21 cellular contexts compared by ENCODE assay signal in genomic region chr19:42567567-42567966, GRCh38. TPM values are rescaled to one million over a fixed set of nuclear protein-coding genes. Genes with fewer than 3 reads are reported as not detected.
A peak's percentile ranks its signal among the peaks of the same experiment; 100 is the strongest.
DNase-seq lines count a peak whose midpoint lies in the region; ATAC-seq, FAIRE-seq and TF ChIP-seq lines count a peak whose summit lies in the region.
"Had no signal": no experiment of that assay in that cellular context is flagged by ENCODE, and none has a peak within 500 bp of the region (broad histone marks: within the 10 kb centered on the region; RNA-seq: fewer than 3 reads in every experiment).

No MANE protein-coding gene starts in this region.

- no peaks in the 10 kb centered on the region for H3K79me2 ChIP-seq in HepG2 (ENCODE audit: insufficient read depth, low read length)

- POLR2A ChIA-PET in HepG2 (lab: Yijun Ruan, JAX) (no interaction called here), activated B cell treated with CpG ODN at 0.5 μM for 24 hours (lab: Charles Lee) (interaction anchor here (1.0 kb wide), 1 partner anchor 202 kb away, joined by 7 read pairs; no protein-coding TSS in a partner anchor)

- CTCF ChIA-PET in HepG2 (lab: Yijun Ruan, JAX; ENCODE audit: low intra/inter-chr PET ratio, low total read pairs) (interaction anchor here (1.1 to 2.5 kb wide), 2 partner anchors 29 to 116 kb away, joined by 4 to 5 read pairs; no protein-coding TSS in a partner anchor), activated B cell treated with CpG ODN at 0.5 μM for 24 hours (lab: Charles Lee) (interaction anchor here (2.1 to 7.2 kb wide), 2 partner anchors 29 to 117 kb away, joined by 6 to 67 read pairs; partner anchors contain the start of gene CEACAM8)

- H3K36me3 ChIP-seq in HepG2 (replicated peaks in 1 of 2; ENCODE audit: control insufficient read depth in 1 of 2, insufficient read depth in 2 of 2, low read length in 2 of 2) = no peaks in the 10 kb centered on the region
- no peaks in the 10 kb centered on the region for H3K36me3 ChIP-seq in right lobe of liver
- H3K36me3 ChIP-seq in spleen = no peaks in the 10 kb centered on the region
- H3K36me3 ChIP-seq in vagina = no peaks in the 10 kb centered on the region
- H3K36me3 ChIP-seq: HAP-1, SJCRH30 had no signal

- H3K27ac ChIP-seq in HepG2 (ENCODE audit: extremely low read length, insufficient read depth, low read length) (no peak overlapping the region), right lobe of liver (no peak overlapping the region), spleen (peak overlapping the region in 5 of 8 donors; percentile 43 to 58 (median 47)), vagina (no peak overlapping the region)
- H3K27ac ChIP-seq: 22Rv1, PC-9, SJCRH30 had no signal

- no peak for TF ChIP-seq RAD21 in HepG2 (CRISPR knock-in tag; IDR thresholded peaks at IDR 0.05)

- H3K9me3 ChIP-seq in HepG2 (ENCODE audit: low read length) (no peaks in the 10 kb centered on the region), right lobe of liver (no peaks in the 10 kb centered on the region), spleen (no peaks in the 10 kb centered on the region), vagina (no peaks in the 10 kb centered on the region)
- H3K9me3 ChIP-seq: Caco-2, HAP-1, SJCRH30 had no signal

- TF ChIP-seq CTCF in HepG2 (CRISPR knock-in tag; IDR thresholded peaks at IDR 0.05) (no peak), right lobe of liver (IDR thresholded peaks at IDR 0.05) (no peak), activated B cell treated with CpG ODN at 0.5 μM for 24 hours (IDR thresholded peaks at IDR 0.05) (no peak), spleen (IDR thresholded peaks at IDR 0.05 in 8 of 11, conservative IDR thresholded peaks at IDR 0.05 in 3 of 11) (no peak), glutamatergic neuron (IDR thresholded peaks at IDR 0.05; ENCODE audit: partially characterized antibody, unreplicated experiment) (no peak), vagina (IDR thresholded peaks at IDR 0.05) (no peak)

- H3K27ac Mint-ChIP-seq in activated B cell treated with CpG ODN at 0.5 μM for 24 hours (peak overlapping the region; percentile 67), glutamatergic neuron (ENCODE audit: unreplicated experiment) (no peak overlapping the region)
- H3K27ac Mint-ChIP-seq: CD8-positive, alpha-beta T cell had no signal

- H3K36me3 Mint-ChIP-seq in activated B cell treated with CpG ODN at 0.5 μM for 24 hours (ENCODE audit: low read depth) = no peaks in the 10 kb centered on the region
- H3K36me3 Mint-ChIP-seq in glutamatergic neuron (ENCODE audit: unreplicated experiment) = no peaks in the 10 kb centered on the region
- H3K36me3 Mint-ChIP-seq: CD8-positive, alpha-beta T cell had no signal

- H3K4me3 Mint-ChIP-seq in activated B cell treated with CpG ODN at 0.5 μM for 24 hours (peak overlapping the region; percentile 36), glutamatergic neuron (ENCODE audit: unreplicated experiment) (no peak overlapping the region)
- H3K4me3 Mint-ChIP-seq: CD8-positive, alpha-beta T cell had no signal

- no peak for ATAC-seq in HepG2
- ATAC-seq in right lobe of liver = no peak
- no peak for ATAC-seq in activated B cell treated with CpG ODN at 0.5 μM for 24 hours (ENCODE audit: low read depth)
- ATAC-seq in HG02840 (IDR thresholded peaks at IDR 0.05; ENCODE audit: low FRiP score, unreplicated experiment) = no peak
- ATAC-seq: Right ventricle myocardium inferior had no signal

- no peak for FAIRE-seq in HepG2 (lab: Jason Lieb, UNC)

- no TSS peak for BruUV-seq in HepG2 (replicated peaks; lab: Mats Ljungman, UMichigan)

- no peak overlapping the region for H2AFZ ChIP-seq in HepG2 (ENCODE audit: low read length)
- H2AFZ ChIP-seq: PC-9 had no signal

- H4K20me1 ChIP-seq in HepG2 (ENCODE audit: insufficient read depth, low read length) = no peaks in the 10 kb centered on the region

- DNase-seq in HepG2 (ENCODE audit: low spot score) (no peak), right lobe of liver (no peak), activated B cell treated with CpG ODN at 0.5 μM for 24 hours (no peak), spleen (no peak), glutamatergic neuron (no peak), vagina (ENCODE audit: extremely low spot score in 2 of 2) (no peak)
- DNase-seq: GOT3, NCI-H1436, NCI-H187 treated with DMSO at 0.1 percent for 48 hours, NCI-H2107 had no signal

- intact Hi-C loops in HepG2 (cut with micrococcal nuclease; ENCODE audit: unreplicated experiment) (loop anchor here (1.0 kb wide), 1 partner anchor 29 kb away; no protein-coding TSS in a partner anchor), right lobe of liver (cut with DNase I) (no loop called here), activated B cell treated with CpG ODN at 0.5 μM for 24 hours (cut with micrococcal nuclease) (loop anchor here (1.0 kb wide), 1 partner anchor 29 kb away; no protein-coding TSS in a partner anchor), spleen (cut with DNase I; ENCODE audit: low total_unique reads) (no loop called here), vagina (cut with DNase I) (no loop called here)

- no peak overlapping the region for H3K4me3 ChIP-seq in HepG2 (replicated peaks in 1 of 3; ENCODE audit: insufficient read depth in 1 of 3, low read depth in 2 of 3, low read length in 3 of 3)
- no peak overlapping the region for H3K4me3 ChIP-seq in right lobe of liver
- H3K4me3 ChIP-seq in spleen = no peak overlapping the region
- H3K4me3 ChIP-seq in vagina = no peak overlapping the region
- H3K4me3 ChIP-seq: HAP-1, PC-9, SJCRH30 had no signal

- H3K4me1 ChIP-seq in HepG2 (ENCODE audit: insufficient read depth, low read length) (peaks cover 6% of the 10 kb centered on the region; the same call in 1 of the 2 replicates), right lobe of liver (no peaks in the 10 kb centered on the region), spleen (peaks cover 11 to 84% (median 22%) of the 10 kb centered on the region in 6 donors), vagina (no peaks in the 10 kb centered on the region)
- H3K4me1 ChIP-seq: Caco-2, HAP-1, SJCRH30 had no signal

- no peak for TF ChIP-seq EP300 in HepG2 (IDR thresholded peaks at IDR 0.05; ENCODE audit: low read depth in 2 of 2, low read length in 2 of 2)
- TF ChIP-seq EP300 in HepG2 (CRISPR knock-in tag; IDR thresholded peaks at IDR 0.05; ENCODE audit: borderline replicate concordance) = no peak

- H3K9ac ChIP-seq in HepG2 (ENCODE audit: insufficient read depth, low read depth, low read length) = no peak overlapping the region

- peaks cover 5% of the 10 kb centered on the region for H3K27me3 Mint-ChIP-seq in activated B cell treated with CpG ODN at 0.5 μM for 24 hours
- H3K27me3 Mint-ChIP-seq in glutamatergic neuron (ENCODE audit: unreplicated experiment) = no peaks in the 10 kb centered on the region

- 60% methylated on average over 4 of the region's 4 CpGs for WGBS in HepG2 (ENCODE audit: low lambda C conversion rate)
- WGBS in right lobe of liver (ENCODE audit: insufficient coverage, low coverage, low lambda C conversion rate, missing lambda C conversion rate) = 58% methylated on average over 4 of the region's 4 CpGs
- 71 to 86% (median 76%) methylated on average over 4 of the region's 4 CpGs for WGBS in spleen, 5 donors

- H3K4me1 Mint-ChIP-seq in activated B cell treated with CpG ODN at 0.5 μM for 24 hours = peaks cover 26% of the 10 kb centered on the region
- no peaks in the 10 kb centered on the region for H3K4me1 Mint-ChIP-seq in glutamatergic neuron (ENCODE audit: low read depth, unreplicated experiment)

- H3K4me2 ChIP-seq in HepG2 (ENCODE audit: low read depth, low read length) = no peak overlapping the region
- H3K4me2 ChIP-seq: PC-9 had no signal

- in situ Hi-C loops in HepG2 (cut with HindIII; ENCODE audit: extremely low pct_ligation_motif_present, low pct_unique_long_range_greater_than_20kb) = no loop called here

- TF ChIP-seq POLR2A in HepG2 (IDR thresholded peaks at IDR 0.05; ENCODE audit: insufficient read depth in 1 of 2, low read depth in 2 of 2, low read length in 2 of 2) (no peak), right lobe of liver (IDR thresholded peaks at IDR 0.05) (no peak), spleen (IDR thresholded peaks at IDR 0.05) (no peak), vagina (IDR thresholded peaks at IDR 0.05) (no peak)

- H3K9me3 Mint-ChIP-seq in activated B cell treated with CpG ODN at 0.5 μM for 24 hours (no peaks in the 10 kb centered on the region), glutamatergic neuron (ENCODE audit: unreplicated experiment) (peaks cover 2% of the 10 kb centered on the region)
- H3K9me3 Mint-ChIP-seq: CD8-positive, alpha-beta T cell had no signal

- H3K27me3 ChIP-seq in HepG2 (ENCODE audit: control insufficient read depth in 1 of 2, insufficient read depth in 2 of 2, low read length in 2 of 2) (peaks cover 0 to 18% of the 10 kb centered on the region in 2 experiments; a peak in 4 of 5 replicates), right lobe of liver (no peaks in the 10 kb centered on the region), spleen (replicated peaks in 1 of 7) (peaks cover 0 to under 1% (median 0%) of the 10 kb centered on the region in 7 donors), vagina (no peaks in the 10 kb centered on the region)
- H3K27me3 ChIP-seq: SJCRH30 had no signal

RNA-seq across cellular contexts. Expression of gene CEACAM8, which starts 27.2 kb away (rescaled TPM):
- total RNA-seq in HepG2 (2016; rRNA removed; fragmentation: Illumina TruSeq; extraction: Trizol) (not detected in 2 replicates), right lobe of liver (under 1 TPM in 3 of 6 experiments, not detected in 3; 0.42 to 0.68 (median 0.66) TPM), activated B cell treated with CpG ODN at 0.5 μM for 24 hours (not detected in 2 replicates), spleen (10 to 100 TPM in 3 of 7 donors, 1 to 10 TPM in 3, under 1 TPM in 1; 0.55 to 53.6 (median 5.0) TPM), glutamatergic neuron (ENCODE audit: unreplicated experiment) (not detected), vagina (not detected)
- total RNA-seq in HepG2 (2016; cell fraction: cytosol; rRNA removed; fragmentation: Illumina TruSeq; extraction: Trizol; ENCODE audit: low read depth) = not detected in 2 replicates
- not detected in 2 replicates for total RNA-seq in HepG2 (2016; cell fraction: insoluble cytoplasmic fraction; rRNA removed; fragmentation: Illumina TruSeq; extraction: Trizol)
- not detected in 2 replicates for total RNA-seq in HepG2 (2016; cell fraction: membrane; rRNA removed; fragmentation: Illumina TruSeq; extraction: Trizol)
- total RNA-seq in HepG2 (2016; cell fraction: nucleus; rRNA removed; fragmentation: Illumina TruSeq; extraction: Trizol) = not detected in 2 replicates
- polyA plus RNA-seq in HepG2 (2011; rRNA removed) (not detected in 2 replicates), spleen (1 to 10 TPM in 1 of 3 donors, under 1 TPM in 2; 0.33 to 1.2 (median 0.63) TPM)
- polyA plus RNA-seq in HepG2 (2011; cell fraction: cytosol; rRNA removed) = not detected in 2 replicates
- not detected in 2 replicates for polyA plus RNA-seq in HepG2 (2011; cell fraction: nucleus; rRNA removed)
- not detected in 2 replicates for polyA plus RNA-seq in HepG2 (2012)
- polyA plus RNA-seq in HepG2 (2016; cell fraction: cytosol; fragmentation: Illumina TruSeq; extraction: Trizol; ENCODE audit: low read depth) = not detected in 2 replicates
- polyA plus RNA-seq in HepG2 (2016; cell fraction: insoluble cytoplasmic fraction; fragmentation: Illumina TruSeq; extraction: Trizol; ENCODE audit: low read depth) = not detected in 2 replicates
- polyA plus RNA-seq in HepG2 (2016; cell fraction: membrane; fragmentation: Illumina TruSeq; extraction: Trizol; ENCODE audit: low read depth) = not detected in 2 replicates
- not detected in 2 replicates for polyA plus RNA-seq in HepG2 (2016; cell fraction: nucleus; fragmentation: Illumina TruSeq; extraction: Trizol; ENCODE audit: insufficient read depth, low read depth)
- polyA minus RNA-seq in HepG2 (2011; rRNA and poly(A)+ RNA removed; ENCODE audit: low replicate concordance) = not detected in 2 replicates
- polyA minus RNA-seq in HepG2 (2011; cell fraction: cytosol; rRNA and poly(A)+ RNA removed) = not detected in 2 replicates
- not detected in 2 replicates for polyA minus RNA-seq in HepG2 (2011; cell fraction: nucleus; rRNA and poly(A)+ RNA removed)
- total RNA-seq: Caco-2; CD8-positive, alpha-beta T cell; HT-29; M059J; PC-9; Right ventricle myocardium inferior; RPMI7951; SJCRH30 had no signal

RNA-seq across cellular contexts. Expression of gene CEACAM1, which starts 39.3 kb away (rescaled TPM):
- total RNA-seq in HepG2 (2016; rRNA removed; fragmentation: Illumina TruSeq; extraction: Trizol) (9.6 and 13.5 TPM in 2 replicates), right lobe of liver (10 to 100 TPM; 27.4 to 64.6 (median 45.7) TPM), activated B cell treated with CpG ODN at 0.5 μM for 24 hours (7.1 and 9.4 TPM in 2 replicates), spleen (10 to 100 TPM; 14.4 to 33.5 (median 18.0) TPM), glutamatergic neuron (ENCODE audit: unreplicated experiment) (0.44 TPM), vagina (24.3 TPM)
- 2.4 and 3.1 TPM in 2 replicates for total RNA-seq in HepG2 (2016; cell fraction: cytosol; rRNA removed; fragmentation: Illumina TruSeq; extraction: Trizol; ENCODE audit: low read depth)
- total RNA-seq in HepG2 (2016; cell fraction: insoluble cytoplasmic fraction; rRNA removed; fragmentation: Illumina TruSeq; extraction: Trizol) = 8.3 and 13.2 TPM in 2 replicates
- total RNA-seq in HepG2 (2016; cell fraction: membrane; rRNA removed; fragmentation: Illumina TruSeq; extraction: Trizol) = 7.7 and 9.3 TPM in 2 replicates
- 22.7 and 31.8 TPM in 2 replicates for total RNA-seq in HepG2 (2016; cell fraction: nucleus; rRNA removed; fragmentation: Illumina TruSeq; extraction: Trizol)
- polyA plus RNA-seq in HepG2 (2011; rRNA removed) (272 and 332 TPM in 2 replicates), spleen (1 to 10 TPM; 1.5 to 2.6 (median 2.1) TPM)
- 102 and 103 TPM in 2 replicates for polyA plus RNA-seq in HepG2 (2011; cell fraction: cytosol; rRNA removed)
- 369 and 382 TPM in 2 replicates for polyA plus RNA-seq in HepG2 (2011; cell fraction: nucleus; rRNA removed)
- polyA plus RNA-seq in HepG2 (2012) = 97.8 and 119 TPM in 2 replicates
- 4.9 and 5.5 TPM in 2 replicates for polyA plus RNA-seq in HepG2 (2016; cell fraction: cytosol; fragmentation: Illumina TruSeq; extraction: Trizol; ENCODE audit: low read depth)
- polyA plus RNA-seq in HepG2 (2016; cell fraction: insoluble cytoplasmic fraction; fragmentation: Illumina TruSeq; extraction: Trizol; ENCODE audit: low read depth) = 23.8 and 26.6 TPM in 2 replicates
- 8.8 and 10.6 TPM in 2 replicates for polyA plus RNA-seq in HepG2 (2016; cell fraction: membrane; fragmentation: Illumina TruSeq; extraction: Trizol; ENCODE audit: low read depth)
- polyA plus RNA-seq in HepG2 (2016; cell fraction: nucleus; fragmentation: Illumina TruSeq; extraction: Trizol; ENCODE audit: insufficient read depth, low read depth) = 77.3 and 85.7 TPM in 2 replicates
- 0.07 and 87.5 TPM in 2 replicates for polyA minus RNA-seq in HepG2 (2011; rRNA and poly(A)+ RNA removed; ENCODE audit: low replicate concordance)
- 61.3 and 65.7 TPM in 2 replicates for polyA minus RNA-seq in HepG2 (2011; cell fraction: cytosol; rRNA and poly(A)+ RNA removed)
- polyA minus RNA-seq in HepG2 (2011; cell fraction: nucleus; rRNA and poly(A)+ RNA removed) = 122 and 160 TPM in 2 replicates
- total RNA-seq: SJCRH30 had no signal

Comparison
In these comparisons a context has a peak if more than half of its experiments do, and no peak if none do; other contexts are left out.
1. intact Hi-C loops: an anchor here in HepG2 (1.0 kb wide) and activated B cell treated with CpG ODN at 0.5 μM for 24 hours (1.0 kb wide); none called in right lobe of liver, spleen and vagina.
2. H3K27ac ChIP-seq: peak in spleen (5 of 8); none in HepG2 (single experiment), right lobe of liver (0 of 3) and vagina (single experiment).